Comparison of ENCODE assay signal across 21 cellular contexts in the genomic region with DNA sequence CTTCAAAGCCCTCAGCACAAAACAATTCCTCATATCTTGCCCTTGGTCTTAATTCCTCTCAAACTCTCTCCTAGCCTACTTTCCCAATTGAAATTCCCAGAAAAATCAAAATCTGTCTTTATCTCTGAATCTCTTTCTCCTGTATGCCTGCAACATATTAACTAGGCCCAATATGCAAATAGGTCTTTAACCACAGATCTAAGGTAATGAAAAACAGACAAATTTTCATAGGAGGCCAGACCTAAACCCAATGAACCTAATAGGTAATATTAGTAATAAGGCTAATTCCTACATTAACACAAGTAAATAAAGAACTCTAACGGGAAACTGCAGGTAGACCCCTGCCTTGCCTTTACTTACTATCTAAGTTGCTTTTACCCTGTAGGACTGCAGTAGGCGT. TPM values are rescaled to one million over a fixed set of nuclear protein-coding genes. Genes with fewer than 3 reads are reported as not detected.
DNase-seq lines count a peak whose midpoint lies in the region; ATAC-seq and TF ChIP-seq lines count a peak whose summit lies in the region.
"Had no signal": no experiment of that assay in that cellular context is flagged by ENCODE, and none has a peak within 500 bp of the region (broad histone marks: within the 10 kb centered on the region; RNA-seq: fewer than 3 reads in every experiment).

No MANE protein-coding gene starts in this region.

- POLR2A ChIA-PET in activated CD8-positive, alpha-beta T cell treated with anti-CD3 and anti-CD28 coated beads for 36 hours (lab: Charles Lee): no interaction called here
- POLR2A ChIA-PET in activated CD8-positive, alpha-beta T cell treated with anti-CD3 and anti-CD28 coated beads, Interleukin-2, amount 10 ng/mL, durations not matched to agents 7 days and 5 days (lab: Charles Lee): no interaction called here

- peak overlapping the region; percentile 41 to 64 (median 46) for H3K27ac ChIP-seq in gastrocnemius medialis
- H3K27ac ChIP-seq: BLaER1, KMS-11, left ventricle myocardium inferior, Peyer's patch, uterus had no signal

- no peak overlapping the region for H3K4me3 ChIP-seq in gastrocnemius medialis
- H3K4me3 ChIP-seq: BLaER1, left ventricle myocardium inferior, Peyer's patch, uterus had no signal

- no peak for ATAC-seq in activated CD8-positive, alpha-beta T cell treated with anti-CD3 and anti-CD28 coated beads for 36 hours
- ATAC-seq in activated CD8-positive, alpha-beta T cell treated with anti-CD3 and anti-CD28 coated beads, Interleukin-2, amount 10 ng/mL, durations not matched to agents 7 days and 5 days: no peak
- ATAC-seq in HG03108 (IDR thresholded peaks at IDR 0.05; ENCODE audit: unreplicated experiment) (peak; percentile 47), gastrocnemius medialis (no peak), HG03439 (IDR thresholded peaks at IDR 0.05; ENCODE audit: unreplicated experiment) (no peak)
- ATAC-seq: activated T-helper 17 cell treated with anti-CD3 and anti-CD28 coated beads, Interleukin-2, amount 50 U/mL, for 72 hours had no signal

- no peak overlapping the region for H3K4me3 Mint-ChIP-seq in activated CD8-positive, alpha-beta T cell treated with anti-CD3 and anti-CD28 coated beads for 36 hours
- no peak overlapping the region for H3K4me3 Mint-ChIP-seq in activated CD8-positive, alpha-beta T cell treated with anti-CD3 and anti-CD28 coated beads, Interleukin-2, amount 10 ng/mL, durations not matched to agents 7 days and 5 days
- H3K4me3 Mint-ChIP-seq in brain: no peak overlapping the region
- H3K4me3 Mint-ChIP-seq: activated T-helper 17 cell treated with anti-CD3 and anti-CD28 coated beads, Interleukin-2, amount 50 U/mL, for 72 hours; T-helper 2 cell treated with Interferon-gamma antibody and Interleukin-4, amounts not matched to agents 5 μg/mL and 100 μg/mL, for 36 hours had no signal

- H3K27ac Mint-ChIP-seq in activated CD8-positive, alpha-beta T cell treated with anti-CD3 and anti-CD28 coated beads for 36 hours: peak overlapping the region; percentile 62
- no peak overlapping the region for H3K27ac Mint-ChIP-seq in activated CD8-positive, alpha-beta T cell treated with anti-CD3 and anti-CD28 coated beads, Interleukin-2, amount 10 ng/mL, durations not matched to agents 7 days and 5 days
- H3K27ac Mint-ChIP-seq in brain: peak overlapping the region in 3 of 5 experiments; percentile 4 to 22 (median 19)
- H3K27ac Mint-ChIP-seq: activated T-helper 17 cell treated with anti-CD3 and anti-CD28 coated beads, Interleukin-2, amount 50 U/mL, for 72 hours; T-helper 2 cell treated with Interferon-gamma antibody and Interleukin-4, amounts not matched to agents 5 μg/mL and 100 μg/mL, for 36 hours had no signal

- peaks cover 17 to 20% of the 10 kb centered on the region in 2 donors for H3K4me1 ChIP-seq in gastrocnemius medialis
- H3K4me1 ChIP-seq: left ventricle myocardium inferior, Peyer's patch had no signal

- no peaks in the 10 kb centered on the region for H3K27me3 ChIP-seq in gastrocnemius medialis
- H3K27me3 ChIP-seq: BLaER1, Peyer's patch, uterus had no signal

- TF ChIP-seq POLR2A in gastrocnemius medialis (IDR thresholded peaks at IDR 0.05): no peak

- H3K36me3 Mint-ChIP-seq in activated CD8-positive, alpha-beta T cell treated with anti-CD3 and anti-CD28 coated beads for 36 hours (ENCODE audit: low read depth): peaks cover 21% of the 10 kb centered on the region
- peaks cover 37% of the 10 kb centered on the region for H3K36me3 Mint-ChIP-seq in activated CD8-positive, alpha-beta T cell treated with anti-CD3 and anti-CD28 coated beads, Interleukin-2, amount 10 ng/mL, durations not matched to agents 7 days and 5 days (ENCODE audit: low read depth)
- H3K36me3 Mint-ChIP-seq in brain: peaks cover 43% of the 10 kb centered on the region

- no peaks in the 10 kb centered on the region for H3K9me3 ChIP-seq in gastrocnemius medialis
- H3K9me3 ChIP-seq: BLaER1, left ventricle myocardium inferior, Peyer's patch, uterus had no signal

- H3K27me3 Mint-ChIP-seq in activated CD8-positive, alpha-beta T cell treated with anti-CD3 and anti-CD28 coated beads for 36 hours: no peaks in the 10 kb centered on the region
- no peaks in the 10 kb centered on the region for H3K27me3 Mint-ChIP-seq in activated CD8-positive, alpha-beta T cell treated with anti-CD3 and anti-CD28 coated beads, Interleukin-2, amount 10 ng/mL, durations not matched to agents 7 days and 5 days (ENCODE audit: low read depth)
- H3K27me3 Mint-ChIP-seq in brain: no peaks in the 10 kb centered on the region
- H3K27me3 Mint-ChIP-seq: activated T-helper 17 cell treated with anti-CD3 and anti-CD28 coated beads, Interleukin-2, amount 50 U/mL, for 72 hours had no signal

- H3K4me1 Mint-ChIP-seq in activated CD8-positive, alpha-beta T cell treated with anti-CD3 and anti-CD28 coated beads for 36 hours (ENCODE audit: low read depth): peaks cover 7% of the 10 kb centered on the region
- peaks cover 3% of the 10 kb centered on the region for H3K4me1 Mint-ChIP-seq in activated CD8-positive, alpha-beta T cell treated with anti-CD3 and anti-CD28 coated beads, Interleukin-2, amount 10 ng/mL, durations not matched to agents 7 days and 5 days (ENCODE audit: low read depth)
- peaks cover 12% of the 10 kb centered on the region for H3K4me1 Mint-ChIP-seq in brain

- in situ Hi-C loops in gastrocnemius medialis (cut with MboI; ENCODE audit: low sequenced_read_pairs in 4 of 4): no loop called here

- H3K36me3 ChIP-seq in gastrocnemius medialis: peaks cover 0 to 25% of the 10 kb centered on the region in 2 donors
- H3K36me3 ChIP-seq: uterus had no signal

- TF ChIP-seq CTCF in activated CD8-positive, alpha-beta T cell treated with anti-CD3 and anti-CD28 coated beads for 36 hours (IDR thresholded peaks at IDR 0.05): no peak
- TF ChIP-seq CTCF in brain (conservative IDR thresholded peaks at IDR 0.05) (no peak), gastrocnemius medialis (IDR thresholded peaks at IDR 0.05 in 4 of 5, conservative IDR thresholded peaks at IDR 0.05 in 1 of 5) (no peak)

- CTCF ChIA-PET in activated CD8-positive, alpha-beta T cell treated with anti-CD3 and anti-CD28 coated beads for 36 hours (lab: Charles Lee): no interaction called here
- CTCF ChIA-PET in activated CD8-positive, alpha-beta T cell treated with anti-CD3 and anti-CD28 coated beads, Interleukin-2, amount 10 ng/mL, durations not matched to agents 7 days and 5 days (lab: Charles Lee): no interaction called here

- no peak for DNase-seq in activated CD8-positive, alpha-beta T cell treated with anti-CD3 and anti-CD28 coated beads for 36 hours
- no peak for DNase-seq in activated CD8-positive, alpha-beta T cell treated with anti-CD3 and anti-CD28 coated beads, Interleukin-2, amount 10 ng/mL, durations not matched to agents 7 days and 5 days
- no peak for DNase-seq in gastrocnemius medialis
- DNase-seq in NCI-H187 treated with DMSO at 0.1 percent for 48 hours (lab: John Stamatoyannopoulos, UW): no peak
- DNase-seq in activated gamma-delta T cell treated with Interleukin-2 at 50 U/mL for 16 hours: no peak
- DNase-seq: DMS 273 treated with DMSO at 0.1 percent for 48 hours; left ventricle myocardium inferior; NCI-H1930; NCI-H345; occipital lobe; Peyer's patch; stimulated activated CD8-positive, alpha-beta memory T cell treated with anti-CD3 and anti-CD28 coated beads, Interleukin-4, amount 100 ng/mL, for 48 hours; substantia nigra; uterus had no signal

- intact Hi-C loops in activated CD8-positive, alpha-beta T cell treated with anti-CD3 and anti-CD28 coated beads for 36 hours (cut with micrococcal nuclease): no loop called here
- intact Hi-C loops in gastrocnemius medialis (cut with DNase I; ENCODE audit: low total_unique reads): no loop called here

- no peaks in the 10 kb centered on the region for H3K9me3 Mint-ChIP-seq in activated CD8-positive, alpha-beta T cell treated with anti-CD3 and anti-CD28 coated beads for 36 hours
- H3K9me3 Mint-ChIP-seq in activated CD8-positive, alpha-beta T cell treated with anti-CD3 and anti-CD28 coated beads, Interleukin-2, amount 10 ng/mL, durations not matched to agents 7 days and 5 days (ENCODE audit: insufficient read depth): no peaks in the 10 kb centered on the region
- H3K9me3 Mint-ChIP-seq in brain: no peaks in the 10 kb centered on the region
- H3K9me3 Mint-ChIP-seq: activated T-helper 17 cell treated with anti-CD3 and anti-CD28 coated beads, Interleukin-2, amount 50 U/mL, for 72 hours; T-helper 2 cell treated with Interferon-gamma antibody and Interleukin-4, amounts not matched to agents 5 μg/mL and 100 μg/mL, for 36 hours had no signal

RNA-seq across cellular contexts. Expression of gene WDR33, which starts 41.4 kb away (rescaled TPM):
- 10 to 100 TPM; 71.4 to 74.6 TPM for total RNA-seq in activated CD8-positive, alpha-beta T cell treated with anti-CD3 and anti-CD28 coated beads for 36 hours
- 10 to 100 TPM; 64.3 to 68.3 TPM for total RNA-seq in activated CD8-positive, alpha-beta T cell treated with anti-CD3 and anti-CD28 coated beads, Interleukin-2, amount 10 ng/mL, durations not matched to agents 7 days and 5 days
- polyA plus RNA-seq in brain (ENCODE audit: insufficient read depth, low read depth, low replicate concordance): 18.6 TPM
- 10 to 100 TPM; 13.6 to 31.4 (median 20.6) TPM for total RNA-seq in gastrocnemius medialis
